3 cellular contexts compared by ENCODE assay signal in the genomic region with DNA sequence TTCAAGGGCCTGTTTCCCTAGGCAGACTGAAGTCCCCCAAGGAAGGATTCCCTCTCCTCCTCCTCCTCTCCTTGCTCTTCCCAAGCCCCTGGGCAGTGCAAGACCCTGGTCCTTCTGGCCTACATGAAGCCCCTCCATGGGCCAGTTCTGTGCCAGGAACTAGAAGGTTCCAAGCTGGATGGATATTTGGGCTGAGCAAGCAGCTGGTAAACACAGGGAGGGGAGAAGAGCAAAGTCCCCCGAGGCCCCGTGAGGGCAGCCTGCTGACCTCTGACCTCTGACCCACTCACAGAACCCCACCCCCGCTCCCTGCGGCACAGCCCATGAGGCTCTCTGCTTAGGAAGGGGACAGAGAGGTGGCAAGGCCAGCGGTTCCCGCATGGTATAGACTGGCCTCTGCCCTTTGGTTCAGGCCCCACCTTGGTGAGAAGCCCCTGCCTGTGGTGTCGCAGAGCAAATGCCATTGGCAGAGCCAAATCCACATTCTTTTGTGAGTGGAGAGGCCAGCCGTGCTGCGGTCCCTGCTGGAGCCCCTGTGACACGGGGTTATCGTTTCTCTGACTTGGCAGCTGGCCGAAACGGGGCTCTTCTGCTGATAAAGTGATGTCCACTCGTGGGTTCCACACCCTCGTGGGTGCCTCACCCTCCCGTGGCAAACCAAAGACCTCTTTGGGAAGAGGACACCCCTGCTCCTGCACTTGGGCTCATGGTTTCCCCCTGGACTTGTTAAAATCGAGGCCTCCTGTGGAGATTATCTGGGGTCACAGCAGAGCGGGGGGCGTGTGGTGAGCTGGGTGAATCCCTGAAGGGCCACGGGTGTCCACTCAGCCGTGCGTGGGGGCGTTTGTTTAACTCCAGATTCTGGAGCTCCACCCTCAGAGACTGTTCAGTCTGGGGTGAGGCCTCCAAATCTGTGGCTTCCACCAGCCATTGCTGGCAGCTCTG.
TF ChIP-seq lines count a peak whose summit lies in the region.

No MANE protein-coding gene starts in this region.

TF ChIP-seq in GM23338, 12 proteins besides CTCF, POLR2A, EP300 and RAD21 (continues in another document):
- no peak for TF ChIP-seq CREB1 (CRISPR knock-in tag; IDR thresholded peaks at IDR 0.05; ENCODE audit: low read depth)
- TF ChIP-seq EZH2phosphoT487 (IDR thresholded peaks at IDR 0.05; ENCODE audit: unreplicated experiment) = no peak
- TF ChIP-seq NANOG (IDR thresholded peaks at IDR 0.05; ENCODE audit: borderline replicate concordance) = no peak
- TF ChIP-seq POLR2AphosphoS5 (IDR thresholded peaks at IDR 0.05; ENCODE audit: low read depth) = no peak
- TF ChIP-seq, protein P1, sequence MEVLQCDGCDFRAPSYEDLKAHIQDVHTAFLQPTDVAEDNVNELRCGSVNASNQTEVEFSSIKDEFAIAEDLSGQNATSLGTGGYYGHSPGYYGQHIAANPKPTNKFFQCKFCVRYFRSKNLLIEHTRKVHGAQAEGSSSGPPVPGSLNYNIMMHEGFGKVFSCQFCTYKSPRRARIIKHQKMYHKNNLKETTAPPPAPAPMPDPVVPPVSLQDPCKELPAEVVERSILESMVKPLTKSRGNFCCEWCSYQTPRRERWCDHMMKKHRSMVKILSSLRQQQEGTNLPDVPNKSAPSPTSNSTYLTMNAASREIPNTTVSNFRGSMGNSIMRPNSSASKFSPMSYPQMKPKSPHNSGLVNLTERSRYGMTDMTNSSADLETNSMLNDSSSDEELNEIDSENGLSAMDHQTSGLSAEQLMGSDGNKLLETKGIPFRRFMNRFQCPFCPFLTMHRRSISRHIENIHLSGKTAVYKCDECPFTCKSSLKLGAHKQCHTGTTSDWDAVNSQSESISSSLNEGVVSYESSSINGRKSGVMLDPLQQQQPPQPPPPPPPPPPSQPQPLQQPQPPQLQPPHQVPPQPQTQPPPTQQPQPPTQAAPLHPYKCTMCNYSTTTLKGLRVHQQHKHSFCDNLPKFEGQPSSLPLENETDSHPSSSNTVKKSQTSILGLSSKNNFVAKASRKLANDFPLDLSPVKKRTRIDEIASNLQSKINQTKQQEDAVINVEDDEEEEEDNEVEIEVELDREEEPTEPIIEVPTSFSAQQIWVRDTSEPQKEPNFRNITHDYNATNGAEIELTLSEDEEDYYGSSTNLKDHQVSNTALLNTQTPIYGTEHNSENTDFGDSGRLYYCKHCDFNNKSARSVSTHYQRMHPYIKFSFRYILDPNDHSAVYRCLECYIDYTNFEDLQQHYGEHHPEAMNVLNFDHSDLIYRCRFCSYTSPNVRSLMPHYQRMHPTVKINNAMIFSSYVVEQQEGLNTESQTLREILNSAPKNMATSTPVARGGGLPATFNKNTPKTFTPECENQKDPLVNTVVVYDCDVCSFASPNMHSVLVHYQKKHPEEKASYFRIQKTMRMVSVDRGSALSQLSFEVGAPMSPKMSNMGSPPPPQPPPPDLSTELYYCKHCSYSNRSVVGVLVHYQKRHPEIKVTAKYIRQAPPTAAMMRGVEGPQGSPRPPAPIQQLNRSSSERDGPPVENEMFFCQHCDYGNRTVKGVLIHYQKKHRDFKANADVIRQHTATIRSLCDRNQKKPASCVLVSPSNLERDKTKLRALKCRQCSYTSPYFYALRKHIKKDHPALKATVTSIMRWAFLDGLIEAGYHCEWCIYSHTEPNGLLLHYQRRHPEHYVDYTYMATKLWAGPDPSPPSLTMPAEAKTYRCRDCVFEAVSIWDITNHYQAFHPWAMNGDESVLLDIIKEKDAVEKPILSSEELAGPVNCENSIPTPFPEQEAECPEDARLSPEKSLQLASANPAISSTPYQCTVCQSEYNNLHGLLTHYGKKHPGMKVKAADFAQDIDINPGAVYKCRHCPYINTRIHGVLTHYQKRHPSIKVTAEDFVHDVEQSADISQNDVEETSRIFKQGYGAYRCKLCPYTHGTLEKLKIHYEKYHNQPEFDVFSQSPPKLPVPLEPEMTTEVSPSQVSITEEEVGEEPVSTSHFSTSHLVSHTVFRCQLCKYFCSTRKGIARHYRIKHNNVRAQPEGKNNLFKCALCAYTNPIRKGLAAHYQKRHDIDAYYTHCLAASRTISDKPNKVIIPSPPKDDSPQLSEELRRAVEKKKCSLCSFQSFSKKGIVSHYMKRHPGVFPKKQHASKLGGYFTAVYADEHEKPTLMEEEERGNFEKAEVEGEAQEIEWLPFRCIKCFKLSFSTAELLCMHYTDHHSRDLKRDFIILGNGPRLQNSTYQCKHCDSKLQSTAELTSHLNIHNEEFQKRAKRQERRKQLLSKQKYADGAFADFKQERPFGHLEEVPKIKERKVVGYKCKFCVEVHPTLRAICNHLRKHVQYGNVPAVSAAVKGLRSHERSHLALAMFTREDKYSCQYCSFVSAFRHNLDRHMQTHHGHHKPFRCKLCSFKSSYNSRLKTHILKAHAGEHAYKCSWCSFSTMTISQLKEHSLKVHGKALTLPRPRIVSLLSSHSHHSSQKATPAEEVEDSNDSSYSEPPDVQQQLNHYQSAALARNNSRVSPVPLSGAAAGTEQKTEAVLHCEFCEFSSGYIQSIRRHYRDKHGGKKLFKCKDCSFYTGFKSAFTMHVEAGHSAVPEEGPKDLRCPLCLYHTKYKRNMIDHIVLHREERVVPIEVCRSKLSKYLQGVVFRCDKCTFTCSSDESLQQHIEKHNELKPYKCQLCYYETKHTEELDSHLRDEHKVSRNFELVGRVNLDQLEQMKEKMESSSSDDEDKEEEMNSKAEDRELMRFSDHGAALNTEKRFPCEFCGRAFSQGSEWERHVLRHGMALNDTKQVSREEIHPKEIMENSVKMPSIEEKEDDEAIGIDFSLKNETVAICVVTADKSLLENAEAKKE (CRISPR knock-in tag; IDR thresholded peaks at IDR 0.05) = no peak

TF ChIP-seq in K562, 482 proteins besides CTCF, POLR2A, EP300 and RAD21:
- TF ChIP-seq ATF7 (IDR thresholded peaks at IDR 0.05) (no peak), ZNF263 (CRISPR knock-in tag; IDR thresholded peaks at IDR 0.05; ENCODE audit: borderline replicate concordance) (0 out of 2 replicates have a peak, but pooled peaks have one; percentile 31), ZC3H4 (CRISPR knock-in tag; IDR thresholded peaks at IDR 0.05; ENCODE audit: borderline replicate concordance) (no peak), HDAC8 (tag; IDR thresholded peaks at IDR 0.05) (no peak), FOXK2 (conservative IDR thresholded peaks at IDR 0.05 in 1 of 2, IDR thresholded peaks at IDR 0.05 in 1 of 2; ENCODE audit: low read depth in 2 of 2) (no peak), NR2C2 (CRISPR knock-in tag; IDR thresholded peaks at IDR 0.05) (peak; percentile 61; the same call in 1 of the 2 replicates), NR2C2 (tag; IDR thresholded peaks at IDR 0.05) (peak; percentile 72), SOX6 (IDR thresholded peaks at IDR 0.05) (no peak), RHOXF2B (CRISPR knock-in tag; conservative IDR thresholded peaks at IDR 0.05) (no peak), NR2C1 (IDR thresholded peaks at IDR 0.05) (peak; percentile 81), NR2C1 (tag; IDR thresholded peaks at IDR 0.05) (peak; percentile 87)
- TF ChIP-seq, protein P2, sequence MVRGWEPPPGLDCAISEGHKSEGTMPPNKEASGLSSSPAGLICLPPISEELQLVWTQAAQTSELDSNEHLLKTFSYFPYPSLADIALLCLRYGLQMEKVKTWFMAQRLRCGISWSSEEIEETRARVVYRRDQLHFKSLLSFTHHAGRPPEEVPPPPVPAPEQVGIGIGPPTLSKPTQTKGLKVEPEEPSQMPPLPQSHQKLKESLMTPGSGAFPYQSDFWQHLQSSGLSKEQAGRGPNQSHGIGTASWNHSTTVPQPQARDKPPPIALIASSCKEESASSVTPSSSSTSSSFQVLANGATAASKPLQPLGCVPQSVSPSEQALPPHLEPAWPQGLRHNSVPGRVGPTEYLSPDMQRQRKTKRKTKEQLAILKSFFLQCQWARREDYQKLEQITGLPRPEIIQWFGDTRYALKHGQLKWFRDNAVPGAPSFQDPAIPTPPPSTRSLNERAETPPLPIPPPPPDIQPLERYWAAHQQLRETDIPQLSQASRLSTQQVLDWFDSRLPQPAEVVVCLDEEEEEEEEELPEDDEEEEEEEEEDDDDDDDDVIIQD (CRISPR knock-in tag; IDR thresholded peaks at IDR 0.05) = no peak
- TF ChIP-seq, protein P3, sequence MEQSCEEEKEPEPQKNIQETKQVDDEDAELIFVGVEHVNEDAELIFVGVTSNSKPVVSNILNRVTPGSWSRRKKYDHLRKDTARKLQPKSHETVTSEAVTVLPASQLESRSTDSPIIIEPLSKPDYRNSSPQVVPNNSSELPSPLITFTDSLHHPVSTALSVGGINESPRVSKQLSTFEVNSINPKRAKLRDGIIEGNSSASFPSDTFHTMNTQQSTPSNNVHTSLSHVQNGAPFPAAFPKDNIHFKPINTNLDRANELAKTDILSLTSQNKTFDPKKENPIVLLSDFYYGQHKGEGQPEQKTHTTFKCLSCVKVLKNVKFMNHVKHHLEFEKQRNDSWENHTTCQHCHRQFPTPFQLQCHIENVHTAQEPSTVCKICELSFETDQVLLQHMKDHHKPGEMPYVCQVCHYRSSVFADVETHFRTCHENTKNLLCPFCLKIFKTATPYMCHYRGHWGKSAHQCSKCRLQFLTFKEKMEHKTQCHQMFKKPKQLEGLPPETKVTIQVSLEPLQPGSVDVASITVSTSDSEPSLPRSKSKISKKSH (CRISPR knock-in tag; IDR thresholded peaks at IDR 0.05) = no peak

TF ChIP-seq in HepG2, 621 proteins besides CTCF, POLR2A, EP300 and RAD21 (continues in another document):
- TF ChIP-seq NR1H2 (CRISPR knock-in tag; IDR thresholded peaks at IDR 0.05; ENCODE audit: borderline replicate concordance, low read depth) (no peak), ZBTB3 (CRISPR knock-in tag; IDR thresholded peaks at IDR 0.05; ENCODE audit: borderline replicate concordance, low read depth) (no peak), ZNF577 (CRISPR knock-in tag; IDR thresholded peaks at IDR 0.05; ENCODE audit: borderline replicate concordance, low read depth) (no peak), RBM22 (optimal IDR thresholded peaks at IDR 0.05; ENCODE audit: low read length) (no peak), SMARCC2 (IDR thresholded peaks at IDR 0.05) (no peak), ZNF629 (CRISPR knock-in tag; conservative IDR thresholded peaks at IDR 0.05) (no peak), NCOR1 (IDR thresholded peaks at IDR 0.05; ENCODE audit: borderline replicate concordance, low read length) (peak; percentile 80), HCFC1 (IDR thresholded peaks at IDR 0.05; ENCODE audit: low read depth, low read length) (no peak), RARG (CRISPR knock-in tag; IDR thresholded peaks at IDR 0.05; ENCODE audit: low read depth) (no peak), ZNF619 (CRISPR knock-in tag; IDR thresholded peaks at IDR 0.05) (no peak), MYC (CRISPR knock-in tag; IDR thresholded peaks at IDR 0.05; ENCODE audit: borderline replicate concordance) (no peak), ZNF782 (CRISPR knock-in tag; IDR thresholded peaks at IDR 0.05; ENCODE audit: borderline replicate concordance) (no peak)
- TF ChIP-seq, protein P4, sequence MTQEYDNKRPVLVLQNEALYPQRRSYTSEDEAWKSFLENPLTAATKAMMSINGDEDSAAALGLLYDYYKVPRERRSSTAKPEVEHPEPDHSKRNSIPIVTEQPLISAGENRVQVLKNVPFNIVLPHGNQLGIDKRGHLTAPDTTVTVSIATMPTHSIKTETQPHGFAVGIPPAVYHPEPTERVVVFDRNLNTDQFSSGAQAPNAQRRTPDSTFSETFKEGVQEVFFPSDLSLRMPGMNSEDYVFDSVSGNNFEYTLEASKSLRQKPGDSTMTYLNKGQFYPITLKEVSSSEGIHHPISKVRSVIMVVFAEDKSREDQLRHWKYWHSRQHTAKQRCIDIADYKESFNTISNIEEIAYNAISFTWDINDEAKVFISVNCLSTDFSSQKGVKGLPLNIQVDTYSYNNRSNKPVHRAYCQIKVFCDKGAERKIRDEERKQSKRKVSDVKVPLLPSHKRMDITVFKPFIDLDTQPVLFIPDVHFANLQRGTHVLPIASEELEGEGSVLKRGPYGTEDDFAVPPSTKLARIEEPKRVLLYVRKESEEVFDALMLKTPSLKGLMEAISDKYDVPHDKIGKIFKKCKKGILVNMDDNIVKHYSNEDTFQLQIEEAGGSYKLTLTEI (CRISPR knock-in tag; conservative IDR thresholded peaks at IDR 0.05) = no peak
- TF ChIP-seq, protein P5, sequence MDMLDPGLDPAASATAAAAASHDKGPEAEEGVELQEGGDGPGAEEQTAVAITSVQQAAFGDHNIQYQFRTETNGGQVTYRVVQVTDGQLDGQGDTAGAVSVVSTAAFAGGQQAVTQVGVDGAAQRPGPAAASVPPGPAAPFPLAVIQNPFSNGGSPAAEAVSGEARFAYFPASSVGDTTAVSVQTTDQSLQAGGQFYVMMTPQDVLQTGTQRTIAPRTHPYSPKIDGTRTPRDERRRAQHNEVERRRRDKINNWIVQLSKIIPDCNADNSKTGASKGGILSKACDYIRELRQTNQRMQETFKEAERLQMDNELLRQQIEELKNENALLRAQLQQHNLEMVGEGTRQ (IDR thresholded peaks at IDR 0.05; ENCODE audit: low read depth, low read length) = no peak
- TF ChIP-seq, protein P5 (CRISPR knock-in tag; IDR thresholded peaks at IDR 0.05; ENCODE audit: borderline replicate concordance) = no peak
- TF ChIP-seq, protein P6, sequence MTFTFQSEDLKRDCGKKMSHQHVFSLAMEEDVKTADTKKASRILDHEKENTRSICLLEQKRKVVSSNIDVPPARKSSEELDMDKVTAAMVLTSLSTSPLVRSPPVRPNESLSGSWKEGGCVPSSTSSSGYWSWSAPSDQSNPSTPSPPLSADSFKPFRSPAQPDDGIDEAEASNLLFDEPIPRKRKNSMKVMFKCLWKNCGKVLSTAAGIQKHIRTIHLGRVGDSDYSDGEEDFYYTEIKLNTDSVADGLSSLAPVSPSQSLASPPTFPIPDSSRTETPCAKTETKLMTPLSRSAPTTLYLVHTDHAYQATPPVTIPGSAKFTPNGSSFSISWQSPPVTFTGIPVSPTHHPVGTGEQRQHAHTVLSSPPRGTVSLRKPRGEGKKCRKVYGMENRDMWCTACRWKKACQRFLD (CRISPR knock-in tag; IDR thresholded peaks at IDR 0.05; ENCODE audit: borderline replicate concordance) = no peak
- TF ChIP-seq, protein P7, sequence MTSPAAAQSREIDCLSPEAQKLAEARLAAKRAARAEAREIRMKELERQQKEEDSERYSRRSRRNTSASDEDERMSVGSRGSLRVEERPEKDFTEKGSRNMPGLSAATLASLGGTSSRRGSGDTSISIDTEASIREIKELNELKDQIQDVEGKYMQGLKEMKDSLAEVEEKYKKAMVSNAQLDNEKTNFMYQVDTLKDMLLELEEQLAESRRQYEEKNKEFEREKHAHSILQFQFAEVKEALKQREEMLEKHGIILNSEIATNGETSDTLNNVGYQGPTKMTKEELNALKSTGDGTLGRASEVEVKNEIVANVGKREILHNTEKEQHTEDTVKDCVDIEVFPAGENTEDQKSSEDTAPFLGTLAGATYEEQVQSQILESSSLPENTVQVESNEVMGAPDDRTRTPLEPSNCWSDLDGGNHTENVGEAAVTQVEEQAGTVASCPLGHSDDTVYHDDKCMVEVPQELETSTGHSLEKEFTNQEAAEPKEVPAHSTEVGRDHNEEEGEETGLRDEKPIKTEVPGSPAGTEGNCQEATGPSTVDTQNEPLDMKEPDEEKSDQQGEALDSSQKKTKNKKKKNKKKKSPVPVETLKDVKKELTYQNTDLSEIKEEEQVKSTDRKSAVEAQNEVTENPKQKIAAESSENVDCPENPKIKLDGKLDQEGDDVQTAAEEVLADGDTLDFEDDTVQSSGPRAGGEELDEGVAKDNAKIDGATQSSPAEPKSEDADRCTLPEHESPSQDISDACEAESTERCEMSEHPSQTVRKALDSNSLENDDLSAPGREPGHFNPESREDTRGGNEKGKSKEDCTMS (CRISPR knock-in tag; conservative IDR thresholded peaks at IDR 0.05) = no peak
